ENCODE assay signal across 24 cellular contexts in genomic region chr2:118981627-118982026, GRCh38. TPM values are rescaled to one million over a fixed set of nuclear protein-coding genes. Genes with fewer than 3 reads are reported as not detected.
DNase-seq lines count a peak whose midpoint lies in the region; ATAC-seq and TF ChIP-seq lines count a peak whose summit lies in the region.
"Had no signal": no experiment of that assay in that cellular context is flagged by ENCODE, and none has a peak within 500 bp of the region (broad histone marks: within the 10 kb centered on the region; RNA-seq: fewer than 3 reads in every experiment).

No MANE protein-coding gene starts in this region.

- peak; percentile 29 for DNase-seq in NCI-H82 (lab: John Stamatoyannopoulos, UW)
- DNase-seq in NCI-H82 treated with DMSO at 0.1 percent for 48 hours (lab: John Stamatoyannopoulos, UW; ENCODE audit: unreplicated experiment) = no peak
- peak; percentile 6 to 34 for DNase-seq in mesothelial cell of epicardium (ENCODE audit: low spot score in 2 of 2, unreplicated experiment in 2 of 2)
- no peak for DNase-seq in stimulated activated naive CD8-positive, alpha-beta T cell treated with anti-CD3 and anti-CD28 coated beads, Interleukin-15, amount 100 ng/mL, for 72 hours
- no peak for DNase-seq in natural killer cell treated with Interleukin-12 subunit alpha and Interleukin-12 subunit beta and Interleukin-15 and Interleukin-18, amount 100 ng/mL, for 72 hours (ENCODE audit: low spot score)
- no peak for DNase-seq in activated T-cell treated with anti-CD3 and anti-CD28 coated beads, Interleukin-2, amount 50 U/mL, for 72 hours
- DNase-seq in NCI-H774 (lab: John Stamatoyannopoulos, UW) = no peak
- DNase-seq: AML-193; DND-41; GOT3; Karpas-422; MG63; NCI-H1048; NCI-H1436 treated with DMSO at 0.1 percent for 48 hours; NCI-H2029 treated with DMSO at 0.1 percent for 48 hours; NCI-H2171 treated with DMSO at 0.1 percent for 48 hours; NCI-H446; NCI-H526 treated with DMSO at 0.1 percent for 48 hours; NK-92 treated with Interleukin-12 subunit alpha and Interleukin-12 subunit beta, amount 100 ng/mL, for 24 hours; Peyer's patch had no signal

- TF ChIP-seq CTCF in mesothelial cell of epicardium (IDR thresholded peaks at IDR 0.05; ENCODE audit: unreplicated experiment) = no peak

- H3K36me3 Mint-ChIP-seq in mesothelial cell of epicardium = no peaks in the 10 kb centered on the region
- no peaks in the 10 kb centered on the region for H3K36me3 Mint-ChIP-seq in natural killer cell treated with Interleukin-12 subunit alpha and Interleukin-12 subunit beta and Interleukin-15 and Interleukin-18, amount 100 ng/mL, for 72 hours
- H3K36me3 Mint-ChIP-seq in activated T-cell treated with anti-CD3 and anti-CD28 coated beads, Interleukin-2, amount 50 U/mL, for 72 hours (ENCODE audit: insufficient read depth in 2 of 2) = no peaks in the 10 kb centered on the region

- H3K9me3 Mint-ChIP-seq in mesothelial cell of epicardium = peaks cover 8% of the 10 kb centered on the region
- peaks cover 5 to 15% of the 10 kb centered on the region in 2 donors for H3K9me3 Mint-ChIP-seq in stimulated activated naive CD8-positive, alpha-beta T cell treated with anti-CD3 and anti-CD28 coated beads, Interleukin-15, amount 100 ng/mL, for 72 hours
- H3K9me3 Mint-ChIP-seq in natural killer cell treated with Interleukin-12 subunit alpha and Interleukin-12 subunit beta and Interleukin-15 and Interleukin-18, amount 100 ng/mL, for 72 hours = peaks cover 4% of the 10 kb centered on the region
- peaks cover 0 to 2% of the 10 kb centered on the region in 2 donors for H3K9me3 Mint-ChIP-seq in activated T-cell treated with anti-CD3 and anti-CD28 coated beads, Interleukin-2, amount 50 U/mL, for 72 hours

- no peak overlapping the region for H3K27ac Mint-ChIP-seq in mesothelial cell of epicardium
- H3K27ac Mint-ChIP-seq in stimulated activated naive CD8-positive, alpha-beta T cell treated with anti-CD3 and anti-CD28 coated beads, Interleukin-15, amount 100 ng/mL, for 72 hours = no peak overlapping the region
- H3K27ac Mint-ChIP-seq in natural killer cell treated with Interleukin-12 subunit alpha and Interleukin-12 subunit beta and Interleukin-15 and Interleukin-18, amount 100 ng/mL, for 72 hours = no peak overlapping the region
- no peak overlapping the region for H3K27ac Mint-ChIP-seq in activated T-cell treated with anti-CD3 and anti-CD28 coated beads, Interleukin-2, amount 50 U/mL, for 72 hours

- ATAC-seq in HG02759 (IDR thresholded peaks at IDR 0.05; ENCODE audit: unreplicated experiment) = peak; percentile 39
- peak; percentile 9 for ATAC-seq in stimulated activated naive CD8-positive, alpha-beta T cell treated with anti-CD3 and anti-CD28 coated beads, Interleukin-15, amount 100 ng/mL, for 72 hours
- ATAC-seq in natural killer cell treated with Interleukin-12 subunit alpha and Interleukin-12 subunit beta and Interleukin-15 and Interleukin-18, amount 100 ng/mL, for 72 hours = no peak
- no peak for ATAC-seq in activated T-cell treated with anti-CD3 and anti-CD28 coated beads, Interleukin-2, amount 50 U/mL, for 72 hours (replicated peaks in 1 of 2)
- ATAC-seq: HCT116 had no signal

- H3K4me1 Mint-ChIP-seq in mesothelial cell of epicardium = no peaks in the 10 kb centered on the region
- peaks cover 4% of the 10 kb centered on the region for H3K4me1 Mint-ChIP-seq in stimulated activated naive CD8-positive, alpha-beta T cell treated with anti-CD3 and anti-CD28 coated beads, Interleukin-15, amount 100 ng/mL, for 72 hours
- no peaks in the 10 kb centered on the region for H3K4me1 Mint-ChIP-seq in natural killer cell treated with Interleukin-12 subunit alpha and Interleukin-12 subunit beta and Interleukin-15 and Interleukin-18, amount 100 ng/mL, for 72 hours (ENCODE audit: low read depth in 2 of 2)
- no peaks in the 10 kb centered on the region for H3K4me1 Mint-ChIP-seq in activated T-cell treated with anti-CD3 and anti-CD28 coated beads, Interleukin-2, amount 50 U/mL, for 72 hours (ENCODE audit: low read depth)
- H3K4me1 Mint-ChIP-seq: IgD-negative memory B cell had no signal

- H3K4me3 Mint-ChIP-seq in mesothelial cell of epicardium = no peak overlapping the region
- H3K4me3 Mint-ChIP-seq in stimulated activated naive CD8-positive, alpha-beta T cell treated with anti-CD3 and anti-CD28 coated beads, Interleukin-15, amount 100 ng/mL, for 72 hours = no peak overlapping the region
- no peak overlapping the region for H3K4me3 Mint-ChIP-seq in natural killer cell treated with Interleukin-12 subunit alpha and Interleukin-12 subunit beta and Interleukin-15 and Interleukin-18, amount 100 ng/mL, for 72 hours
- H3K4me3 Mint-ChIP-seq in activated T-cell treated with anti-CD3 and anti-CD28 coated beads, Interleukin-2, amount 50 U/mL, for 72 hours = no peak overlapping the region
- H3K4me3 Mint-ChIP-seq: IgD-negative memory B cell had no signal

- H3K27me3 Mint-ChIP-seq in mesothelial cell of epicardium (ENCODE audit: low read depth) = peaks cover 79% of the 10 kb centered on the region
- H3K27me3 Mint-ChIP-seq in stimulated activated naive CD8-positive, alpha-beta T cell treated with anti-CD3 and anti-CD28 coated beads, Interleukin-15, amount 100 ng/mL, for 72 hours = no peaks in the 10 kb centered on the region
- peaks cover 5 to 8% of the 10 kb centered on the region in 2 donors for H3K27me3 Mint-ChIP-seq in natural killer cell treated with Interleukin-12 subunit alpha and Interleukin-12 subunit beta and Interleukin-15 and Interleukin-18, amount 100 ng/mL, for 72 hours
- no peaks in the 10 kb centered on the region for H3K27me3 Mint-ChIP-seq in activated T-cell treated with anti-CD3 and anti-CD28 coated beads, Interleukin-2, amount 50 U/mL, for 72 hours (ENCODE audit: low read depth)

RNA-seq across cellular contexts. Expression of gene MARCO, which starts 39.6 kb away (rescaled TPM):
- total RNA-seq in mesothelial cell of epicardium = 0.22 to 0.41 TPM (median 0.33 TPM) in 3 replicates
- total RNA-seq in natural killer cell treated with Interleukin-12 subunit alpha and Interleukin-12 subunit beta and Interleukin-15 and Interleukin-18, amount 100 ng/mL, for 72 hours = not detected
- not detected for total RNA-seq in activated T-cell treated with anti-CD3 and anti-CD28 coated beads, Interleukin-2, amount 50 U/mL, for 72 hours
- total RNA-seq: G401 had no signal

Comparison
In these comparisons a context has a peak if more than half of its experiments do, and no peak if none do; other contexts are left out.
1. DNase-seq: peak in NCI-H82 (single experiment) and mesothelial cell of epicardium (2 of 2); none in NCI-H82 treated with DMSO at 0.1 percent for 48 hours (single experiment), stimulated activated naive CD8-positive, alpha-beta T cell treated with anti-CD3 and anti-CD28 coated beads, Interleukin-15, amount 100 ng/mL, for 72 hours (0 of 2), natural killer cell treated with Interleukin-12 subunit alpha and Interleukin-12 subunit beta and Interleukin-15 and Interleukin-18, amount 100 ng/mL, for 72 hours (single experiment), activated T-cell treated with anti-CD3 and anti-CD28 coated beads, Interleukin-2, amount 50 U/mL, for 72 hours (0 of 2) and NCI-H774 (single experiment).
2. ATAC-seq: peak in HG02759 (single experiment) and stimulated activated naive CD8-positive, alpha-beta T cell treated with anti-CD3 and anti-CD28 coated beads, Interleukin-15, amount 100 ng/mL, for 72 hours (single experiment); none in natural killer cell treated with Interleukin-12 subunit alpha and Interleukin-12 subunit beta and Interleukin-15 and Interleukin-18, amount 100 ng/mL, for 72 hours (0 of 2) and activated T-cell treated with anti-CD3 and anti-CD28 coated beads, Interleukin-2, amount 50 U/mL, for 72 hours (0 of 2).